ENCODE assay signal across 36 cellular contexts in the genomic region with DNA sequence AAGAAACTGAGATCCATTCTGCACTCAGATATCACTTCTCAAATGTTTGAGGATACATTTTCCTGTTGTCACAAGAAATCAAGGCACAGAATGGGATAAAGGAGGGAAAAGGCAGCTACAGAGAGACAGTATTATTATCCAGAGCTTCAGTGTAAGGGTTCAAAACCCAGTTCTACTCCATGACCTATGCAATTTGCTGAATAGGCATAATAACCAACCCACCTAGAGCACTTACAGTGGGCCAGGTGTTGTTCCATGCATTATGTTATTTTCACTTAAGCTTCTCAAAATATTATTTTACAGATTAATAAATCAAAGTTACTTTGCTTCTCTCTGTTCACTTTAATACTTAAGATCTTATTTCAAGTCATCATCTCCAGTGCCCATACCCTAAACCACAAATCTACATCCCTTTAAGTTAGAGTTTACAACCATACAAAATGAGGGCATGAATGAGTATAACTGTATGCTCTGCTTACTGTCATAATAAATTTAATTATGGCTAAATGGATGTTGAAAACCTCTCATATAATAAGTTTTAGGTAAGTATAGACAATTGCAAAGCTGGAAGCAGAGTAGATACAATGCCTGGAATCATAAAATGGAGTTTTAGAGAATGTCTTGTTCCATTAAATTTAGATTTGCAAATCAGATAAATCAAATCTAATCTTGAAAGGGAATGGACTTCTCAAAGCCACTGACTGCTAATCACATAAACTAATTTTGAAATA. TPM values are rescaled to one million over a fixed set of nuclear protein-coding genes. Genes with fewer than 3 reads are reported as not detected.
"Had no signal": no experiment of that assay in that cellular context is flagged by ENCODE, and none has a peak within 500 bp of the region (broad histone marks: within the 10 kb centered on the region; RNA-seq: fewer than 3 reads in every experiment).

No MANE protein-coding gene starts in this region.

- FAIRE-seq: astrocyte, bronchial epithelial cell had no signal

- H3K27me3 ChIP-seq: adrenal gland, body of pancreas, brain microvascular endothelial cell, cardiac muscle cell had no signal

- H3K4me1 ChIP-seq: adrenal gland, body of pancreas had no signal

- H3K9me3 ChIP-seq: adrenal gland, body of pancreas had no signal

- H3K4me3 ChIP-seq: adrenal gland, body of pancreas, cardiac muscle cell had no signal

- ATAC-seq: activated CD8-positive, alpha-beta T cell treated with anti-CD3 and anti-CD28 coated beads for 36 hours; activated naive CD4-positive, alpha-beta T cell treated with anti-CD3 and anti-CD28 coated beads, Interleukin-2, amount 50 U/mL, for 72 hours; activated T-cell treated with anti-CD3 and anti-CD28 coated beads, Interleukin-2, amount 50 U/mL, for 4 hours; activated T-cell treated with anti-CD3 and anti-CD28 coated beads, Interleukin-2, amount 50 U/mL, for 72 hours; activated T-helper 17 cell treated with anti-CD3 and anti-CD28 coated beads, Interleukin-2, amount 50 U/mL, for 72 hours; body of pancreas had no signal

- H3K27ac ChIP-seq: adrenal gland, body of pancreas, brain microvascular endothelial cell, cardiac muscle cell, VCaP had no signal

- DNase-seq: activated B cell treated with CpG ODN at 0.5 μM for 24 hours; activated CD4-positive, alpha-beta memory T cell treated with anti-CD3 and anti-CD28 coated beads for 36 hours; activated CD4-positive, alpha-beta T cell treated with anti-CD3 and anti-CD28 coated beads for 4 hours; activated CD4-positive, alpha-beta T cell treated with anti-CD3 and anti-CD28 coated beads, Interleukin-2, amount 10 ng/mL, durations not matched to agents 24 days and 14 days; activated CD4-positive, alpha-beta T cell treated with anti-CD3 and anti-CD28 coated beads, Interleukin-2, amount 50 U/mL, for 1 hour; activated CD4-positive, alpha-beta T cell treated with anti-CD3 and anti-CD28 coated beads, Interleukin-2, amount 50 U/mL, for 4 hours; activated CD4-positive, CD25-positive, alpha-beta regulatory T cell treated with anti-CD3 and anti-CD28 coated beads, Interleukin-2, amount 50 U/mL, for 72 hours; activated CD8-positive, alpha-beta memory T cell treated with anti-CD3 and anti-CD28 coated beads, Interleukin-2, amount 50 U/mL, for 4 hours; activated CD8-positive, alpha-beta T cell treated with anti-CD3 and anti-CD28 coated beads for 36 hours; activated effector memory CD4-positive, alpha-beta T cell treated with anti-CD3 and anti-CD28 coated beads, Interleukin-2, amount 50 U/mL, for 16 hours; activated gamma-delta T cell treated with Interleukin-2 at 50 U/mL for 16 hours; activated naive CD4-positive, alpha-beta T cell; activated naive CD4-positive, alpha-beta T cell treated with anti-CD3 and anti-CD28 coated beads for 36 hours; activated naive CD4-positive, alpha-beta T cell treated with anti-CD3 and anti-CD28 coated beads, Interleukin-2, amount 50 U/mL, for 16 hours; activated naive CD8-positive, alpha-beta T cell treated with anti-CD3 and anti-CD28 coated beads for 36 hours; activated T-cell treated with anti-CD3 and anti-CD28 coated beads for 4 hours; activated T-cell treated with anti-CD3 and anti-CD28 coated beads, Interleukin-2, amount 50 U/mL, for 1 hour; activated T-cell treated with anti-CD3 and anti-CD28 coated beads, Interleukin-2, amount 50 U/mL, for 4 hours; activated T-cell treated with anti-CD3 and anti-CD28 coated beads, Interleukin-2, amount 50 U/mL, for 72 hours; adrenal gland; amniotic stem cell; aorta; body of pancreas; brain microvascular endothelial cell; caudate nucleus; cerebellar nuclear complex; T-helper 2 cell; T-helper 9 cell had no signal

- H3K36me3 ChIP-seq: adrenal gland, brain microvascular endothelial cell, cardiac muscle cell had no signal

RNA-seq across cellular contexts. Expression of a gene that starts 28.1 kb away (rescaled TPM):
- total RNA-seq: activated CD4-positive, alpha-beta T cell treated with anti-CD3 and anti-CD28 coated beads, Interleukin-2, amount 10 ng/mL, durations not matched to agents 24 days and 14 days; activated CD8-positive, alpha-beta memory T cell treated with anti-CD3 and anti-CD28 coated beads for 36 hours; activated CD8-positive, alpha-beta T cell treated with anti-CD3 and anti-CD28 coated beads for 36 hours; activated naive CD4-positive, alpha-beta T cell treated with anti-CD3 and anti-CD28 coated beads for 36 hours; activated naive CD8-positive, alpha-beta T cell treated with anti-CD3 and anti-CD28 coated beads for 36 hours; activated T-helper 1 cell treated with anti-CD3 and anti-CD28 coated beads, Interleukin-12 subunit alpha, Interleukin-12 subunit beta, Interleukin-2, Interleukin-4 antibody, amounts not matched to agents 30 ng/mL and 10 ng/mL and 1 ng/mL, durations not matched to agents 14 hours and 24 hours and 36 hours had no signal
